Comparison of ENCODE assay signal across 8 cellular contexts in genomic region chr20:37096415-37097039, GRCh38. TPM values are rescaled to one million over a fixed set of nuclear protein-coding genes. Genes with fewer than 3 reads are reported as not detected.
DNase-seq lines count a peak whose midpoint lies in the region; ATAC-seq and TF ChIP-seq lines count a peak whose summit lies in the region.

No MANE protein-coding gene starts in this region.

- H3K4me3 ChIP-seq in BE2C (ENCODE audit: low read depth, low read length) (peak overlapping the region; percentile 74), mucosa of stomach (ENCODE audit: low read length) (no peak overlapping the region)

- DNase-seq in BE2C (no peak), HFFc6 (no peak), ecto neural progenitor cell (ENCODE audit: low spot score) (no peak), DMS79 treated with DMSO at 0.1 percent for 48 hours (lab: John Stamatoyannopoulos, UW) (no peak), cerebellum (ENCODE audit: low spot score) (no peak)
- DNase-seq in activated naive CD8-positive, alpha-beta T cell treated with anti-CD3 and anti-CD28 coated beads for 36 hours = no peak

- no peak for ATAC-seq in GM21447 (IDR thresholded peaks at IDR 0.05; ENCODE audit: unreplicated experiment)

- no peaks in the 10 kb centered on the region for H3K27me3 Mint-ChIP-seq in HFFc6 (ENCODE audit: insufficient read depth)
- H3K27me3 Mint-ChIP-seq in activated naive CD8-positive, alpha-beta T cell treated with anti-CD3 and anti-CD28 coated beads for 36 hours = no peaks in the 10 kb centered on the region

- peak overlapping the region; percentile 98 for H3K27ac Mint-ChIP-seq in HFFc6
- peak overlapping the region; percentile 100 for H3K27ac Mint-ChIP-seq in activated naive CD8-positive, alpha-beta T cell treated with anti-CD3 and anti-CD28 coated beads for 36 hours

- H3K9ac ChIP-seq in mucosa of stomach (ENCODE audit: low read length) = peak overlapping the region; percentile 76

- H3K4me1 ChIP-seq in BE2C = peaks cover 6% of the 10 kb centered on the region
- peaks cover 6% of the 10 kb centered on the region for H3K4me1 ChIP-seq in mucosa of stomach (ENCODE audit: control insufficient read depth, insufficient read depth, low read length)

- TF ChIP-seq CTCF in BE2C (IDR thresholded peaks at IDR 0.05; ENCODE audit: low read depth, low read length) (no peak), HFFc6 (IDR thresholded peaks at IDR 0.05) (no peak; the same call in 1 of the 2 replicates)

- H3K9me3 ChIP-seq in BE2C = peaks cover 3% of the 10 kb centered on the region; the same call in 1 of the 2 replicates
- H3K9me3 ChIP-seq in mucosa of stomach (ENCODE audit: control insufficient read depth, low read length) = no peaks in the 10 kb centered on the region

- H3K9me3 Mint-ChIP-seq in HFFc6 = no peaks in the 10 kb centered on the region
- H3K9me3 Mint-ChIP-seq in activated naive CD8-positive, alpha-beta T cell treated with anti-CD3 and anti-CD28 coated beads for 36 hours = no peaks in the 10 kb centered on the region

- no peaks in the 10 kb centered on the region for H3K27me3 ChIP-seq in BE2C
- no peaks in the 10 kb centered on the region for H3K27me3 ChIP-seq in mucosa of stomach (ENCODE audit: control insufficient read depth, insufficient read depth, low read length)

- no peaks in the 10 kb centered on the region for H3K36me3 Mint-ChIP-seq in HFFc6 (ENCODE audit: low read depth)
- peaks cover 29% of the 10 kb centered on the region for H3K36me3 Mint-ChIP-seq in activated naive CD8-positive, alpha-beta T cell treated with anti-CD3 and anti-CD28 coated beads for 36 hours

- H3K36me3 ChIP-seq in BE2C (peaks cover 3% of the 10 kb centered on the region; the same call in 1 of the 2 replicates), mucosa of stomach (ENCODE audit: control insufficient read depth, insufficient read depth, low read length) (no peaks in the 10 kb centered on the region)

- peaks cover 24% of the 10 kb centered on the region for H3K4me1 Mint-ChIP-seq in HFFc6 (ENCODE audit: low read depth)
- H3K4me1 Mint-ChIP-seq in activated naive CD8-positive, alpha-beta T cell treated with anti-CD3 and anti-CD28 coated beads for 36 hours = peaks cover 24% of the 10 kb centered on the region

- H3K4me3 Mint-ChIP-seq in HFFc6 = peak overlapping the region; percentile 98
- H3K4me3 Mint-ChIP-seq in activated naive CD8-positive, alpha-beta T cell treated with anti-CD3 and anti-CD28 coated beads for 36 hours = peak overlapping the region; percentile 99

RNA-seq across cellular contexts. Expression of gene RBL1, which starts 0.7 kb away (rescaled TPM):
- polyA plus RNA-seq in BE2C (2012; ENCODE audit: insufficient read depth, insufficient read length, low read depth) = 1.6 TPM
- total RNA-seq in HFFc6 (2021; fragmentation: NEBNext Ultra II Directional; extraction: Animal tissue kit (Norgen Biotek cat#: 25700)) = 10 to 100 TPM in 5 of 6 experiments, 1 to 10 TPM in 1; 6.6 to 13.3 (median 12.9) TPM
- total RNA-seq in activated naive CD8-positive, alpha-beta T cell treated with anti-CD3 and anti-CD28 coated beads for 36 hours = 10 to 100 TPM; 38.3 to 38.7 TPM
- total RNA-seq in cerebellum = 19.7 TPM
